ENCODE assay signal across 8 cellular contexts in the genomic region with DNA sequence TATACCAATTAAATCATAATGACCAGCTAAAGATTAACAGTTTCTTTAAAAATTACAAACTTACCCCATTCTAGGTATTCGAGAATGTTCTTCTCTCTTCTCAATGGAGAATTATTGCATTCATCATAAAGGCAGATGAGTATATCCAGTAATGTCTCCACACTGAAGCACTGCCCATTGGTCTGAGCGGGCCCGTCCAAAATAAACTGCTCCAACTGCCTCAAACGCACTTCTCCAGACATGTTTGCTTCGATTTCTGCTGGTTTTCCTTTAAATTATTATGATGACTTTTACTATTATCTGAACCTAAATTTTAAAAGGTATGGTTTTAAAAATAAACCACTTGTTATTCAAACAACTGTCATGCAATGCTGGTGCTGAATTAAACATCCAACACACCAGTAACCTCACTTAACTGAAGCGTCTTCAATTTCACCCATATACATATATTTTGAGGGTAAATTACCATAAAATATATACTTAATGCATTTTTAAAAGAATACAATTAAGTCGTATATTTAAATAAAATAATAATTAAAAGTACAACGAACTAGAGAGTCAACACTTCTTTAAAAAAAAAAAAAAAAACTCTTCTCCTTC. TPM values are rescaled to one million over a fixed set of nuclear protein-coding genes. Genes with fewer than 3 reads are reported as not detected.
DNase-seq lines count a peak whose midpoint lies in the region; ATAC-seq and TF ChIP-seq lines count a peak whose summit lies in the region.

No MANE protein-coding gene starts in this region.

- peak overlapping the region; percentile 85 to 93 for H3K4me3 Mint-ChIP-seq in activated T-cell treated with anti-CD3 and anti-CD28 coated beads, Interleukin-2, amount 50 U/mL, for 72 hours
- H3K4me3 Mint-ChIP-seq in T-helper 17 cell (peak overlapping the region; percentile 84), progenitor cell of endocrine pancreas (ENCODE audit: low read depth) (peak overlapping the region; percentile 89)

- H3K4me1 Mint-ChIP-seq in activated T-cell treated with anti-CD3 and anti-CD28 coated beads, Interleukin-2, amount 50 U/mL, for 72 hours (ENCODE audit: low read depth) = peaks cover 31% of the 10 kb centered on the region
- H3K4me1 Mint-ChIP-seq in T-helper 17 cell = peaks cover 5% of the 10 kb centered on the region
- peaks cover 44% of the 10 kb centered on the region for H3K4me1 Mint-ChIP-seq in progenitor cell of endocrine pancreas (ENCODE audit: low read depth)

- H3K27me3 Mint-ChIP-seq in activated T-cell treated with anti-CD3 and anti-CD28 coated beads, Interleukin-2, amount 50 U/mL, for 72 hours (ENCODE audit: low read depth) = peaks cover 62% of the 10 kb centered on the region
- H3K27me3 Mint-ChIP-seq in T-helper 17 cell (peaks cover 48% of the 10 kb centered on the region), progenitor cell of endocrine pancreas (peaks cover 3% of the 10 kb centered on the region)

- ATAC-seq in activated T-cell treated with anti-CD3 and anti-CD28 coated beads, Interleukin-2, amount 50 U/mL, for 72 hours (replicated peaks in 1 of 2) = no peak
- ATAC-seq in T-helper 17 cell (no peak), HG03025 (IDR thresholded peaks at IDR 0.05; ENCODE audit: low FRiP score, unreplicated experiment) (no peak), GM21528 (IDR thresholded peaks at IDR 0.05; ENCODE audit: low FRiP score, unreplicated experiment) (no peak), GM19467 (IDR thresholded peaks at IDR 0.05; ENCODE audit: unreplicated experiment) (no peak)

- TF ChIP-seq CTCF in fibroblast of the aortic adventitia (IDR thresholded peaks at IDR 0.05; ENCODE audit: insufficient read depth, low read length) (no peak), progenitor cell of endocrine pancreas (IDR thresholded peaks at IDR 0.05; ENCODE audit: unreplicated experiment) (no peak)

- no peaks in the 10 kb centered on the region for H3K9me3 Mint-ChIP-seq in activated T-cell treated with anti-CD3 and anti-CD28 coated beads, Interleukin-2, amount 50 U/mL, for 72 hours
- no peaks in the 10 kb centered on the region for H3K9me3 Mint-ChIP-seq in progenitor cell of endocrine pancreas (ENCODE audit: low read depth)

- peak overlapping the region; percentile 60 for H3K27ac Mint-ChIP-seq in activated T-cell treated with anti-CD3 and anti-CD28 coated beads, Interleukin-2, amount 50 U/mL, for 72 hours
- H3K27ac Mint-ChIP-seq in T-helper 17 cell (no peak overlapping the region), progenitor cell of endocrine pancreas (peak overlapping the region; percentile 90)

- H3K36me3 Mint-ChIP-seq in activated T-cell treated with anti-CD3 and anti-CD28 coated beads, Interleukin-2, amount 50 U/mL, for 72 hours (ENCODE audit: insufficient read depth in 2 of 2) = peaks cover 0 to 2% of the 10 kb centered on the region in 2 donors
- H3K36me3 Mint-ChIP-seq in T-helper 17 cell (ENCODE audit: low read depth) (peaks cover 2% of the 10 kb centered on the region), progenitor cell of endocrine pancreas (ENCODE audit: insufficient read depth) (no peaks in the 10 kb centered on the region)

- no peak for DNase-seq in activated T-cell treated with anti-CD3 and anti-CD28 coated beads, Interleukin-2, amount 50 U/mL, for 72 hours
- no peak for DNase-seq in activated T-cell treated with anti-CD3 and anti-CD28 coated beads, Interleukin-2, amount 50 U/mL, for 48 hours
- DNase-seq in T-helper 17 cell (no peak), fibroblast of the aortic adventitia (ENCODE audit: low read depth) (peak; percentile 41), progenitor cell of endocrine pancreas (ENCODE audit: low spot score, unreplicated experiment) (no peak)

- H3K4me3 ChIP-seq in fibroblast of the aortic adventitia (ENCODE audit: low read depth, low read length) = peak overlapping the region; percentile 86

- H3K9me3 ChIP-seq in T-helper 17 cell (ENCODE audit: control insufficient read depth, low read length, poor library complexity, severe bottlenecking) = no peaks in the 10 kb centered on the region

RNA-seq across cellular contexts. Expression of a gene that starts 1.3 kb away (rescaled TPM):
- 10 to 100 TPM in 1 of 2 donors, 1 to 10 TPM in 1; 6.2 to 11.6 TPM for total RNA-seq in activated T-cell treated with anti-CD3 and anti-CD28 coated beads, Interleukin-2, amount 50 U/mL, for 72 hours
- total RNA-seq in T-helper 17 cell (1 to 10 TPM; 1.2 to 2.5 TPM), fibroblast of the aortic adventitia (ENCODE audit: low replicate concordance) (82.5 and 123 TPM in 2 replicates), progenitor cell of endocrine pancreas (32.7 and 35.3 TPM in 2 replicates)
